9 cellular contexts compared by ENCODE assay signal in the genomic region with DNA sequence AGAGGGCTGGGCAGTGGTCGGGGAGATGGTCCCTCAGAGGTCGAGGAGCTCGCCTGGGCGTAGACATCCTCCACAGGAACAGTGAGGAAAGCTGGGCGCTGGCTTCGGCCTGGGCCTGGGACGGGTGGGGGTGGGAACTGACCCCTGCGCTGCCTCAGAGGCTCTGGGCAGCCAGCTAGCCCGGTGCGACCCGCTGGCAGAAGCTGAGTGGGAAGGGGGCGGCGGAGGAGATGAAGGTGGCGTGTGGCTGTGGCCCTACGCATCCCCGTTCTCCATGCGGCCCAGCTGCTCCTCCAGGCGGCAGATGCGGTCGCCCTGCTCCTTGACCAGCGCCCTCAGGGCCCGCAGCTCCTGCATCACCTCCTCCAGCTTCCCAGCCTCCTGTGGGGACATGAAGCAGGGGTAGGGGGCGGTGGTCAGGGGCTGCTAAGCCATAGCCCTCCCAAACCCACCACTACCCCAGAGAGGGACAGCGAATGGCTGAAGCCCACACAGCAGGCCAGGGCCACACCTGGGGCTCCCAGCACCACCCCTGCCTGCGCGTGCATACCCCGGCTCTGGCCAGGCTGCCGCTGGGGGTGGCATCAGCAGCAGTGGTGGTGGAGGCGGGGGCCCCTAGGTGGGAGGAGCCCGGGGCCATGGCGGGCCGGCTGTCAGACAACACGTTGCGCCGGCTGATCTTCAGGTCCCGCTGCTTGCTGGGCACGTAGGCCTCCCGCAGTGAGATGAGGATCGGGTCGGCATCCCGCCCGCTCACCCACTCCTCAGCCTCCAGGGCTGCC. TPM values are rescaled to one million over a fixed set of nuclear protein-coding genes. Genes with fewer than 3 reads are reported as not detected.
DNase-seq lines count a peak whose midpoint lies in the region; ATAC-seq and TF ChIP-seq lines count a peak whose summit lies in the region.
"Had no signal": no experiment of that assay in that cellular context is flagged by ENCODE, and none has a peak within 500 bp of the region (broad histone marks: within the 10 kb centered on the region; RNA-seq: fewer than 3 reads in every experiment).

No MANE protein-coding gene starts in this region.

- no peak for ATAC-seq in HG03342 (IDR thresholded peaks at IDR 0.05; ENCODE audit: unreplicated experiment)

- no peak for TF ChIP-seq CTCF in coronary artery (IDR thresholded peaks at IDR 0.05)

- DNase-seq in activated CD4-positive, alpha-beta T cell treated with anti-CD3 and anti-CD28 coated beads for 24 hours (ENCODE audit: low read depth in 2 of 2) = peak; percentile 61 to 78
- DNase-seq in coronary artery (ENCODE audit: low spot score) (no peak), foreskin melanocyte (no peak), A172 (ENCODE audit: low spot score) (no peak), NCI-H128 (lab: John Stamatoyannopoulos, UW; ENCODE audit: unreplicated experiment) (no peak)
- peak; percentile 67 to 74 for DNase-seq in stimulated activated CD4-positive, alpha-beta T cell treated with anti-CD3 and anti-CD28 coated beads, Interleukin-4, amount 100 ng/mL, for 4 hours

- peak overlapping the region; percentile 61 to 74 for H3K27ac ChIP-seq in coronary artery

- TF ChIP-seq POLR2A in GM15510 (IDR thresholded peaks at IDR 0.05; ENCODE audit: borderline replicate concordance, extremely low read depth, insufficient read length) = peak; percentile 82

- H3K4me3 ChIP-seq in coronary artery = no peak overlapping the region

RNA-seq across cellular contexts. Expression of gene PTPRCAP, which starts 0.8 kb away (rescaled TPM):
- total RNA-seq in A172 (2014; rRNA removed; shearing (Covaris generic)) = 1.5 and 2.3 TPM in 2 replicates

RNA-seq across cellular contexts. Expression of gene CORO1B, which starts 5.0 kb away (rescaled TPM):
- 108 and 116 TPM in 2 replicates for total RNA-seq in A172 (2014; rRNA removed; shearing (Covaris generic))

RNA-seq across cellular contexts. Expression of gene RPS6KB2, which starts 10.0 kb away (rescaled TPM):
- total RNA-seq in A172 (2014; rRNA removed; shearing (Covaris generic)) = 83.6 and 89.8 TPM in 2 replicates

RNA-seq across cellular contexts. Expression of gene GPR152, which starts 14.2 kb away (rescaled TPM):
- not detected in 2 replicates for total RNA-seq in A172 (2014; rRNA removed; shearing (Covaris generic))
- total RNA-seq: M059J had no signal

RNA-seq across cellular contexts. Expression of gene CABP4, which starts 16.8 kb away (rescaled TPM):
- total RNA-seq in A172 (2014; rRNA removed; shearing (Covaris generic)) = not detected in 2 replicates

Comparison
In these comparisons a context has a peak if more than half of its experiments do, and no peak if none do; other contexts are left out.
1. DNase-seq: peak in activated CD4-positive, alpha-beta T cell treated with anti-CD3 and anti-CD28 coated beads for 24 hours (2 of 2) and stimulated activated CD4-positive, alpha-beta T cell treated with anti-CD3 and anti-CD28 coated beads, Interleukin-4, amount 100 ng/mL, for 4 hours (2 of 2); none in coronary artery (single experiment), foreskin melanocyte (single experiment), A172 (single experiment) and NCI-H128 (single experiment).